Comparison of ENCODE assay signal across 14 cellular contexts in the genomic region with DNA sequence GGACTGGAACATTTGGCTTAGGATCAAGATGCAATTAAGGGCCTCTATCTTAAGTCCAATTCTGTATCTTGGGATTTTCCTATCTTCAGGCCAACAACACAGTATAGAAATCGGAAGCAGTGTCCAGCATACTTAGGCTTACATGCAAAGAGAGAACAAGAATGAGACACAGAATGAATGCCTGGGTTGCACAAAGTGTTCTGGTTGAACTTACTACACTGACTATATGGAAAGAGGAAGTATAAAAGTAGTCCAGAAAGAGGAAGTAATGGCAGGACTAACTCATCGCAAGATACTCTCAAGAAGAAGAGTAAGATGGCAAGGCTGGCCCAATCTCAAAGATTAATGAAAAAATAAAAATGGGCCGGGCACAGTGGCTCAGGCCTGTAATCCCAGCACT.
DNase-seq lines count a peak whose midpoint lies in the region; ATAC-seq and TF ChIP-seq lines count a peak whose summit lies in the region.
"Had no signal": no experiment of that assay in that cellular context is flagged by ENCODE, and none has a peak within 500 bp of the region (broad histone marks: within the 10 kb centered on the region; RNA-seq: fewer than 3 reads in every experiment).

No MANE protein-coding gene starts in this region.

- no peak overlapping the region for H3K9ac ChIP-seq in Karpas-422 (ENCODE audit: low read length)

- H3K9me3 ChIP-seq in Karpas-422 (ENCODE audit: low read length) (no peaks in the 10 kb centered on the region), tibial nerve (no peaks in the 10 kb centered on the region)
- H3K9me3 ChIP-seq: Caco-2, colonic mucosa had no signal

- peaks cover 11% of the 10 kb centered on the region for H3K4me1 ChIP-seq in Karpas-422 (ENCODE audit: low read length)
- H3K4me1 ChIP-seq in tibial nerve, result no peaks in the 10 kb centered on the region
- H3K4me1 ChIP-seq: colonic mucosa had no signal

- no peaks in the 10 kb centered on the region for H4K20me1 ChIP-seq in Karpas-422 (ENCODE audit: insufficient read depth, low read depth, low read length)

- H3K27me3 ChIP-seq in Karpas-422 (ENCODE audit: low read length) (no peaks in the 10 kb centered on the region), tibial nerve (no peaks in the 10 kb centered on the region)
- H3K27me3 ChIP-seq: colonic mucosa had no signal

- in situ Hi-C loops in GM13977 (cut with MboI; ENCODE audit: low pct_unique_long_range_greater_than_20kb, low sequenced_read_pairs, unreplicated experiment), result no loop called here

- no peaks in the 10 kb centered on the region for H3K9me2 ChIP-seq in Karpas-422 (replicated peaks; ENCODE audit: insufficient read depth, low read length)

- ATAC-seq in GM21619 (IDR thresholded peaks at IDR 0.05; ENCODE audit: unreplicated experiment) (peak; percentile 84), left ventricle myocardium superior (peak; percentile 38), HG03039 (IDR thresholded peaks at IDR 0.05; ENCODE audit: unreplicated experiment) (no peak)
- ATAC-seq: stimulated activated naive CD8-positive, alpha-beta T cell treated with anti-CD3 and anti-CD28 coated beads, Interleukin-15, Interleukin-2, amounts not matched to agents 100 U/mL and 50 U/mL, for 24 hours had no signal

- intact Hi-C loops in left ventricle myocardium superior (cut with micrococcal nuclease), result no loop called here

- H3K27ac ChIP-seq in Karpas-422 (ENCODE audit: low read length), result no peak overlapping the region
- no peak overlapping the region for H3K27ac ChIP-seq in tibial nerve
- H3K27ac ChIP-seq: colonic mucosa, VCaP had no signal

- peak; percentile 57 for DNase-seq in GM13977 (ENCODE audit: low spot score)
- DNase-seq in Karpas-422, result peak; percentile 85
- DNase-seq in left ventricle myocardium superior, result no peak
- DNase-seq in NCI-H446 (lab: John Stamatoyannopoulos, UW), result no peak
- DNase-seq in tibial nerve (ENCODE audit: low spot score in 2 of 2), result no peak
- no peak for DNase-seq in activated effector memory CD4-positive, alpha-beta T cell treated with anti-CD3 and anti-CD28 coated beads, Interleukin-2, amount 50 U/mL, for 16 hours
- DNase-seq: activated naive CD4-positive, alpha-beta T cell; Caco-2; colonic mucosa; NCI-H2227 treated with DMSO at 0.1 percent for 48 hours; stimulated activated naive CD8-positive, alpha-beta T cell treated with anti-CD3 and anti-CD28 coated beads, Interleukin-15, Interleukin-2, amounts not matched to agents 100 U/mL and 50 U/mL, for 24 hours had no signal

- no peak for TF ChIP-seq POLR2A in tibial nerve (IDR thresholded peaks at IDR 0.05)

- TF ChIP-seq CTCF in GM13977 (IDR thresholded peaks at IDR 0.05; ENCODE audit: extremely low read depth, insufficient read depth, missing control alignments) (no peak), tibial nerve (IDR thresholded peaks at IDR 0.05) (no peak)

- H3K36me3 ChIP-seq in Karpas-422 (ENCODE audit: insufficient read depth, low read length) (no peaks in the 10 kb centered on the region), tibial nerve (peaks cover 0 to 2% (median 0%) of the 10 kb centered on the region in 3 donors)
- H3K36me3 ChIP-seq: colonic mucosa had no signal

- H3K4me2 ChIP-seq in Karpas-422 (ENCODE audit: low read depth, low read length, poor library complexity, severe bottlenecking), result peak overlapping the region; percentile 21

- H3K4me3 ChIP-seq in Karpas-422 (ENCODE audit: low read length), result no peak overlapping the region
- no peak overlapping the region for H3K4me3 ChIP-seq in tibial nerve
- H3K4me3 ChIP-seq: colonic mucosa had no signal

- TF ChIP-seq EP300 in tibial nerve (IDR thresholded peaks at IDR 0.05), result peak in 1 of 2 donors; percentile 25

- H3K79me2 ChIP-seq in Karpas-422 (ENCODE audit: low read length), result no peaks in the 10 kb centered on the region

- no peak overlapping the region for H2AFZ ChIP-seq in Karpas-422 (ENCODE audit: low read length)

- WGBS in tibial nerve, 2 donors, result 88 to 92% methylated on average over 3 of the region's 3 CpGs

Comparison
In these comparisons a context has a peak if more than half of its experiments do, and no peak if none do; other contexts are left out.
1. DNase-seq: peak in GM13977 (single experiment) and Karpas-422 (single experiment); none in left ventricle myocardium superior (single experiment), NCI-H446 (0 of 2), tibial nerve (0 of 2) and activated effector memory CD4-positive, alpha-beta T cell treated with anti-CD3 and anti-CD28 coated beads, Interleukin-2, amount 50 U/mL, for 16 hours (single experiment).